ENCODE assay signal across 22 cellular contexts in genomic region chr17:72182256-72182890, GRCh38.
A peak's percentile ranks its signal among the peaks of the same experiment; 100 is the strongest.
DNase-seq lines count a peak whose midpoint lies in the region; ATAC-seq and TF ChIP-seq lines count a peak whose summit lies in the region.
"Had no signal": no experiment of that assay in that cellular context is flagged by ENCODE, and none has a peak within 500 bp of the region (broad histone marks: within the 10 kb centered on the region; RNA-seq: fewer than 3 reads in every experiment).

No MANE protein-coding gene starts in this region.

- H3K9me3 Mint-ChIP-seq in GM23338, result no peaks in the 10 kb centered on the region

- H3K4me1 Mint-ChIP-seq in GM23338, result peaks cover 18% of the 10 kb centered on the region
- H3K4me1 Mint-ChIP-seq: activated naive CD8-positive, alpha-beta T cell treated with anti-CD3 and anti-CD28 coated beads, Interleukin-2, amount 10 ng/mL, durations not matched to agents 7 days and 5 days had no signal

- H3K4me3 ChIP-seq in GM23338 (no peak overlapping the region), neuronal stem cell (ENCODE audit: low read length in 2 of 2) (no peak overlapping the region)
- H3K4me3 ChIP-seq: breast epithelium, dorsolateral prefrontal cortex, left ventricle myocardium inferior, Peyer's patch, sigmoid colon, SK-N-MC, upper lobe of right lung had no signal

- intact Hi-C loops in posterior vena cava (cut with DNase I), result no loop called here

- H3K36me3 Mint-ChIP-seq in GM23338 (ENCODE audit: low read depth), result no peaks in the 10 kb centered on the region
- H3K36me3 Mint-ChIP-seq: activated naive CD8-positive, alpha-beta T cell treated with anti-CD3 and anti-CD28 coated beads, Interleukin-2, amount 10 ng/mL, durations not matched to agents 7 days and 5 days had no signal

- peaks cover 27% of the 10 kb centered on the region for H3K4me1 ChIP-seq in GM23338 (ENCODE audit: insufficient read depth)
- H3K4me1 ChIP-seq in neuronal stem cell (ENCODE audit: control insufficient read depth in 2 of 2, insufficient read depth in 1 of 2, low read depth in 1 of 2, low read length in 2 of 2), result peaks cover 0 to 12% of the 10 kb centered on the region in 2 donors
- H3K4me1 ChIP-seq: breast epithelium, left ventricle myocardium inferior, Peyer's patch, sigmoid colon, upper lobe of right lung had no signal

- in situ Hi-C loops in GM13977 (cut with MboI; ENCODE audit: low pct_unique_long_range_greater_than_20kb, low sequenced_read_pairs, unreplicated experiment), result no loop called here

- H3K79me1 ChIP-seq in neuronal stem cell (ENCODE audit: low read depth, low read length), result no peaks in the 10 kb centered on the region

- no peaks in the 10 kb centered on the region for H3K36me3 ChIP-seq in GM23338 (ENCODE audit: insufficient read depth)
- H3K36me3 ChIP-seq in neuronal stem cell (replicated peaks in 1 of 2; ENCODE audit: control insufficient read depth in 2 of 2, insufficient read depth in 2 of 2, low read length in 2 of 2), result no peaks in the 10 kb centered on the region
- H3K36me3 ChIP-seq: breast epithelium, left ventricle myocardium inferior, Peyer's patch, sigmoid colon, upper lobe of right lung had no signal

- H3K18ac ChIP-seq in neuronal stem cell (ENCODE audit: low read length), result peak overlapping the region; percentile 1

- no peaks in the 10 kb centered on the region for H4K20me1 ChIP-seq in GM23338 (replicated peaks; ENCODE audit: insufficient read depth)

- H3K9me2 ChIP-seq in GM23338 (ENCODE audit: insufficient read depth), result peaks cover 14% of the 10 kb centered on the region

- peak; percentile 57 for DNase-seq in GM23338 (ENCODE audit: low spot score)
- peak; percentile 52 for DNase-seq in NCI-H146 treated with DMSO at 0.1 percent for 48 hours (lab: John Stamatoyannopoulos, UW; ENCODE audit: unreplicated experiment)
- DNase-seq in neuronal stem cell (ENCODE audit: low spot score), result no peak
- DNase-seq in H4 (ENCODE audit: low spot score), result no peak
- no peak for DNase-seq in GM13977 (ENCODE audit: low spot score)
- DNase-seq in posterior vena cava (ENCODE audit: low spot score), result no peak
- DNase-seq in UCSD-AML1 (lab: John Stamatoyannopoulos, UW; ENCODE audit: unreplicated experiment), result no peak
- DNase-seq: activated CD4-positive, alpha-beta T cell treated with anti-CD3 and anti-CD28 coated beads for 1 hour; activated naive CD8-positive, alpha-beta T cell treated with anti-CD3 and anti-CD28 coated beads, Interleukin-2, amount 10 ng/mL, durations not matched to agents 7 days and 5 days; dorsolateral prefrontal cortex; erythroblast; left ventricle myocardium inferior; NCI-H187 treated with DMSO at 0.1 percent for 48 hours; NCI-H82; Peyer's patch; sigmoid colon; stimulated activated naive CD4-positive, alpha-beta T cell treated with Interleukin-2 at 50 U/mL for 16 hours; upper lobe of right lung had no signal

- H3K23ac ChIP-seq in neuronal stem cell (ENCODE audit: low read depth, low read length, poor library complexity), result no peak overlapping the region

- WGBS in neuronal stem cell (ENCODE audit: extremely low coverage in 2 of 2, insufficient read length in 2 of 2, insufficient replicate concordance in 1 of 2), 2 donors, result no CpG with 5 or more reads among the region's 2 CpGs

- TF ChIP-seq CTCF in GM23338 (conservative IDR thresholded peaks at IDR 0.05; ENCODE audit: low read depth in 2 of 2) (no peak), GM13977 (IDR thresholded peaks at IDR 0.05; ENCODE audit: extremely low read depth, insufficient read depth, missing control alignments) (no peak)

- H2BK15ac ChIP-seq in neuronal stem cell (ENCODE audit: low read length), result no peak overlapping the region

- no peak overlapping the region for H2BK120ac ChIP-seq in neuronal stem cell (ENCODE audit: low read depth, low read length)

- H3K79me2 ChIP-seq in GM23338 (replicated peaks; ENCODE audit: insufficient read depth), result no peaks in the 10 kb centered on the region

- H3K27me3 ChIP-seq in GM23338 (ENCODE audit: insufficient read depth), result no peaks in the 10 kb centered on the region
- H3K27me3 ChIP-seq in neuronal stem cell (ENCODE audit: control insufficient read depth in 3 of 3, insufficient read depth in 3 of 3, low read depth in 1 of 3, low read length in 3 of 3), result no peaks in the 10 kb centered on the region
- H3K27me3 ChIP-seq: breast epithelium, dorsolateral prefrontal cortex, Peyer's patch, sigmoid colon, upper lobe of right lung had no signal

- H4K8ac ChIP-seq in neuronal stem cell (ENCODE audit: low read depth, low read length), result no peak overlapping the region

- peak overlapping the region; percentile 49 for H3K4me2 ChIP-seq in GM23338
- H3K4me2 ChIP-seq in neuronal stem cell (ENCODE audit: insufficient read depth, low read length, poor library complexity, severe bottlenecking), result no peak overlapping the region

- no peaks in the 10 kb centered on the region for H3F3A ChIP-seq in GM23338 (replicated peaks; ENCODE audit: low read depth)

- peak; percentile 76 for ATAC-seq in GM23338
- ATAC-seq: upper lobe of right lung had no signal

- H3K14ac ChIP-seq in neuronal stem cell (ENCODE audit: low read length), result no peak overlapping the region

- H2AFZ ChIP-seq in GM23338 (no peak overlapping the region), neuronal stem cell (ENCODE audit: low read length) (no peak overlapping the region)

- no peak overlapping the region for H2BK5ac ChIP-seq in neuronal stem cell (ENCODE audit: low read length)

- no peaks in the 10 kb centered on the region for H3K9me3 ChIP-seq in neuronal stem cell (replicated peaks in 1 of 2; ENCODE audit: control insufficient read depth in 2 of 2, insufficient read depth in 1 of 2, low read depth in 1 of 2, low read length in 2 of 2)
- H3K9me3 ChIP-seq: breast epithelium, left ventricle myocardium inferior, Peyer's patch, sigmoid colon, upper lobe of right lung had no signal

- H3K4me3 Mint-ChIP-seq in GM23338, result no peak overlapping the region
- H3K4me3 Mint-ChIP-seq: activated naive CD8-positive, alpha-beta T cell treated with anti-CD3 and anti-CD28 coated beads, Interleukin-2, amount 10 ng/mL, durations not matched to agents 7 days and 5 days; activated T-helper 1 cell treated with anti-CD3 and anti-CD28 coated beads, Interleukin-12 subunit alpha, Interleukin-12 subunit beta, Interleukin-2, Interleukin-4 antibody, amounts not matched to agents 30 ng/mL and 10 ng/mL and 1 ng/mL, durations not matched to agents 14 hours and 24 hours and 36 hours had no signal

- no peak overlapping the region for H3K4ac ChIP-seq in neuronal stem cell (ENCODE audit: low read length)

- peaks cover 8% of the 10 kb centered on the region for H3K27me3 Mint-ChIP-seq in GM23338 (ENCODE audit: insufficient read depth, low read depth, poor library complexity)
- H3K27me3 Mint-ChIP-seq: activated naive CD8-positive, alpha-beta T cell treated with anti-CD3 and anti-CD28 coated beads, Interleukin-2, amount 10 ng/mL, durations not matched to agents 7 days and 5 days had no signal

- H3K9ac ChIP-seq in neuronal stem cell (ENCODE audit: low read depth, low read length, poor library complexity), result no peak overlapping the region

- H3K27ac ChIP-seq in GM23338 (ENCODE audit: low read depth), result no peak overlapping the region
- H3K27ac ChIP-seq in cingulate gyrus (ENCODE audit: low read depth, low read length), result peak overlapping the region; percentile 49
- H3K27ac ChIP-seq in neuronal stem cell (replicated peaks; ENCODE audit: low read length), result no peak overlapping the region
- H3K27ac ChIP-seq: breast epithelium, left ventricle myocardium inferior, Peyer's patch, sigmoid colon, SK-N-MC, upper lobe of right lung had no signal

- peak overlapping the region; percentile 61 for H3K27ac Mint-ChIP-seq in GM23338
- H3K27ac Mint-ChIP-seq: activated naive CD8-positive, alpha-beta T cell treated with anti-CD3 and anti-CD28 coated beads, Interleukin-2, amount 10 ng/mL, durations not matched to agents 7 days and 5 days; activated T-helper 1 cell treated with anti-CD3 and anti-CD28 coated beads, Interleukin-12 subunit alpha, Interleukin-12 subunit beta, Interleukin-2, Interleukin-4 antibody, amounts not matched to agents 30 ng/mL and 10 ng/mL and 1 ng/mL, durations not matched to agents 14 hours and 24 hours and 36 hours had no signal

- no peak overlapping the region for H2BK12ac ChIP-seq in neuronal stem cell (ENCODE audit: low read length)

- H4K91ac ChIP-seq in neuronal stem cell (ENCODE audit: low read depth, low read length, poor library complexity), result no peak overlapping the region

- H2AK5ac ChIP-seq in neuronal stem cell (ENCODE audit: low read depth, low read length), result no peak overlapping the region

TF ChIP-seq in GM23338, 12 proteins besides CTCF, POLR2A, EP300 and RAD21 (continues in another document):
- TF ChIP-seq NANOG (IDR thresholded peaks at IDR 0.05; ENCODE audit: borderline replicate concordance) (no peak), POLR2AphosphoS5 (IDR thresholded peaks at IDR 0.05; ENCODE audit: low read depth) (no peak), EZH2phosphoT487 (IDR thresholded peaks at IDR 0.05; ENCODE audit: unreplicated experiment) (no peak)

Comparison
In these comparisons a context has a peak if more than half of its experiments do, and no peak if none do; other contexts are left out.
1. DNase-seq: peak in GM23338 (single experiment) and NCI-H146 treated with DMSO at 0.1 percent for 48 hours (single experiment); none in neuronal stem cell (single experiment), H4 (single experiment), GM13977 (single experiment), posterior vena cava (single experiment) and UCSD-AML1 (single experiment).